In genomic region chr12:39355841-39356240, GRCh38 we compare ENCODE assay signal across 21 cellular contexts.
A peak's percentile ranks its signal among the peaks of the same experiment; 100 is the strongest.
DNase-seq lines count a peak whose midpoint lies in the region; ATAC-seq and TF ChIP-seq lines count a peak whose summit lies in the region.
"Had no signal": no experiment of that assay in that cellular context is flagged by ENCODE, and none has a peak within 500 bp of the region (broad histone marks: within the 10 kb centered on the region; RNA-seq: fewer than 3 reads in every experiment).

No MANE protein-coding gene starts in this region.

- H3K9me3 ChIP-seq in CD4-positive, alpha-beta T cell (ENCODE audit: control insufficient read depth, low read length): no peaks in the 10 kb centered on the region
- H3K9me3 ChIP-seq: A549, MG63, Peyer's patch had no signal

- H3K4me3 Mint-ChIP-seq in nephron progenitor cell: no peak overlapping the region
- H3K4me3 Mint-ChIP-seq in CD4-positive, alpha-beta T cell: no peak overlapping the region
- H3K4me3 Mint-ChIP-seq: B cell had no signal

- ATAC-seq in GM18502 (IDR thresholded peaks at IDR 0.05; ENCODE audit: poor library complexity, unreplicated experiment) (peak; percentile 51), GM21360 (IDR thresholded peaks at IDR 0.05; ENCODE audit: unreplicated experiment) (peak; percentile 80), HG03025 (IDR thresholded peaks at IDR 0.05; ENCODE audit: low FRiP score, unreplicated experiment) (peak; percentile 76)
- no peak for ATAC-seq in CD4-positive, alpha-beta T cell (ENCODE audit: poor library complexity)
- ATAC-seq: A549, SK-N-SH treated with all-trans-retinoic acid at 6 μM for 48 hours had no signal

- POLR2A ChIA-PET in CD4-positive, alpha-beta T cell (lab: Charles Lee): no interaction called here

- no peaks in the 10 kb centered on the region for H3K27me3 ChIP-seq in CD4-positive, alpha-beta T cell (ENCODE audit: control insufficient read depth, insufficient read depth, low read length)
- H3K27me3 ChIP-seq: MG63, Peyer's patch had no signal

- H3K27ac ChIP-seq in CD4-positive, alpha-beta T cell (ENCODE audit: low read depth, low read length): no peak overlapping the region
- H3K27ac ChIP-seq: A549, Peyer's patch had no signal

- intact Hi-C loops in CD4-positive, alpha-beta T cell (cut with DNase I, micrococcal nuclease): no loop called here

- no peaks in the 10 kb centered on the region for H3K27me3 Mint-ChIP-seq in nephron progenitor cell (ENCODE audit: low read depth, poor library complexity)
- no peaks in the 10 kb centered on the region for H3K27me3 Mint-ChIP-seq in CD4-positive, alpha-beta T cell

- no peaks in the 10 kb centered on the region for H3K4me1 Mint-ChIP-seq in nephron progenitor cell
- no peaks in the 10 kb centered on the region for H3K4me1 Mint-ChIP-seq in CD4-positive, alpha-beta T cell (ENCODE audit: low read depth)
- H3K4me1 Mint-ChIP-seq: B cell had no signal

- peak overlapping the region; percentile 9 for H3K27ac Mint-ChIP-seq in nephron progenitor cell
- no peak overlapping the region for H3K27ac Mint-ChIP-seq in CD4-positive, alpha-beta T cell
- H3K27ac Mint-ChIP-seq: B cell had no signal

- TF ChIP-seq CTCF in nephron progenitor cell (IDR thresholded peaks at IDR 0.05): no peak
- TF ChIP-seq CTCF in CD4-positive, alpha-beta T cell (IDR thresholded peaks at IDR 0.05): no peak

- CTCF ChIA-PET in CD4-positive, alpha-beta T cell (lab: Charles Lee): no interaction called here

- H3K9me3 Mint-ChIP-seq in nephron progenitor cell: no peaks in the 10 kb centered on the region
- H3K9me3 Mint-ChIP-seq in CD4-positive, alpha-beta T cell: no peaks in the 10 kb centered on the region

- no peak for DNase-seq in nephron progenitor cell
- no peak for DNase-seq in CD4-positive, alpha-beta T cell
- no peak for DNase-seq in NCI-H2196 (lab: John Stamatoyannopoulos, UW; ENCODE audit: unreplicated experiment)
- no peak for DNase-seq in stimulated activated CD4-positive, alpha-beta T cell treated with anti-CD3 and anti-CD28 coated beads, Interleukin-12 subunit alpha, Interleukin-12 subunit beta, amount 100 ng/mL, for 4 hours
- DNase-seq: DMS79; MG63; NCI-H1048; NCI-H1417 treated with DMSO at 0.1 percent for 48 hours; NCI-H187 treated with DMSO at 0.1 percent for 48 hours; NCI-H2107; NCI-H2227 treated with DMSO at 0.1 percent for 48 hours; NCI-H510A; NCI-H774; NK-92 treated with Interleukin-12 subunit alpha and Interleukin-12 subunit beta, amount 100 ng/mL, for 24 hours; Peyer's patch had no signal

- peaks cover 18% of the 10 kb centered on the region for H3K36me3 Mint-ChIP-seq in nephron progenitor cell (ENCODE audit: low read depth)
- peaks cover 6% of the 10 kb centered on the region for H3K36me3 Mint-ChIP-seq in CD4-positive, alpha-beta T cell (ENCODE audit: low read depth)
